In genomic region chr3:146078031-146078430, GRCh38 we compare ENCODE assay signal across 22 cellular contexts.
A peak's percentile ranks its signal among the peaks of the same experiment; 100 is the strongest.
DNase-seq lines count a peak whose midpoint lies in the region; ATAC-seq and TF ChIP-seq lines count a peak whose summit lies in the region.
"Had no signal": no experiment of that assay in that cellular context is flagged by ENCODE, and none has a peak within 500 bp of the region (broad histone marks: within the 10 kb centered on the region; RNA-seq: fewer than 3 reads in every experiment).

No MANE protein-coding gene starts in this region.

- H3K79me2 ChIP-seq in HCT116 (ENCODE audit: insufficient read depth, low read length) (no peaks in the 10 kb centered on the region), Karpas-422 (ENCODE audit: low read length) (no peaks in the 10 kb centered on the region), hepatocyte (no peaks in the 10 kb centered on the region)

- CTCF ChIA-PET in HCT116 (lab: Charles Lee) = interaction anchor here (0.7 to 0.9 kb wide), 2 partner anchors 13 to 111 kb away, joined by 4 read pairs; no protein-coding TSS in a partner anchor

- H3K36me3 ChIP-seq in HCT116 (ENCODE audit: control insufficient read depth in 1 of 2, insufficient read depth in 2 of 2, low read length in 2 of 2) (no peaks in the 10 kb centered on the region), Karpas-422 (ENCODE audit: insufficient read depth, low read length) (no peaks in the 10 kb centered on the region), hepatocyte (replicated peaks; ENCODE audit: insufficient read depth, low read depth) (no peaks in the 10 kb centered on the region)
- H3K36me3 ChIP-seq: BLaER1 treated with 17β-estradiol and CSF1 and Interleukin-3, amounts not matched to agents 10 nM and 100 nM had no signal

- H3K4me2 ChIP-seq in HCT116 (ENCODE audit: low read length) (no peak overlapping the region), Karpas-422 (ENCODE audit: low read depth, low read length, poor library complexity, severe bottlenecking) (no peak overlapping the region), hepatocyte (no peak overlapping the region)
- H3K4me2 ChIP-seq: BLaER1 treated with 17β-estradiol and CSF1 and Interleukin-3, amounts not matched to agents 10 nM and 100 nM had no signal

- H3K4me1 ChIP-seq in HCT116 (ENCODE audit: control insufficient read depth in 1 of 2, insufficient read depth in 2 of 2, low read length in 2 of 2) = no peaks in the 10 kb centered on the region
- H3K4me1 ChIP-seq in Karpas-422 (ENCODE audit: low read length) = no peaks in the 10 kb centered on the region
- no peaks in the 10 kb centered on the region for H3K4me1 ChIP-seq in hepatocyte (ENCODE audit: insufficient read depth)
- H3K4me1 ChIP-seq: BLaER1 treated with 17β-estradiol and CSF1 and Interleukin-3, amounts not matched to agents 10 nM and 100 nM had no signal

- no peak for TF ChIP-seq POLR2A in HCT116 (IDR thresholded peaks at IDR 0.05; ENCODE audit: borderline replicate concordance, extremely low read depth, insufficient read depth, insufficient read length)

- peak; percentile 10 for DNase-seq in EH (ENCODE audit: low read depth)
- no peak for DNase-seq in HCT116 (ENCODE audit: low read depth, low spot score)
- DNase-seq in RPMI7951 (ENCODE audit: low read depth) = peak; percentile 36
- DNase-seq in fibroblast of mammary gland (ENCODE audit: low read depth) = peak; percentile 43
- DNase-seq in Karpas-422 = no peak
- no peak for DNase-seq in NCI-H1930 (lab: John Stamatoyannopoulos, UW)
- no peak for DNase-seq in hepatocyte (ENCODE audit: low spot score)
- DNase-seq in NK-92 treated with Interleukin-12 subunit alpha and Interleukin-12 subunit beta, amount 100 ng/mL, for 24 hours (lab: John Stamatoyannopoulos, UW) = no peak
- DNase-seq: AML-193; CD4-positive, alpha-beta T cell; DMS53; GDM1; MM.1S; NCI-H1694; NCI-H2171 treated with DMSO at 0.1 percent for 48 hours; NCI-H524 treated with DMSO at 0.1 percent for 48 hours; NCI-H774; SIG-M5 had no signal

- no TSS peak for BruUV-seq in HCT116 (replicated peaks; lab: Mats Ljungman, UMichigan)

- H3K9me2 ChIP-seq in HCT116 (ENCODE audit: insufficient read depth) (no peaks in the 10 kb centered on the region), Karpas-422 (replicated peaks; ENCODE audit: insufficient read depth, low read length) (no peaks in the 10 kb centered on the region), hepatocyte (replicated peaks; ENCODE audit: insufficient read depth) (no peaks in the 10 kb centered on the region)

- H3K27ac ChIP-seq in HCT116 (ENCODE audit: low read depth, low read length) = no peak overlapping the region
- no peak overlapping the region for H3K27ac ChIP-seq in Karpas-422 (ENCODE audit: low read length)
- no peak overlapping the region for H3K27ac ChIP-seq in hepatocyte
- H3K27ac ChIP-seq: BLaER1 treated with 17β-estradiol and CSF1 and Interleukin-3, amounts not matched to agents 10 nM and 100 nM; SK-N-MC had no signal

- H3K4me3 ChIP-seq in HCT116 (replicated peaks in 1 of 2; ENCODE audit: low read depth in 1 of 2, low read length in 2 of 2) = no peak overlapping the region
- H3K4me3 ChIP-seq in fibroblast of mammary gland (ENCODE audit: control insufficient read depth, low read depth, low read length) = no peak overlapping the region
- no peak overlapping the region for H3K4me3 ChIP-seq in Karpas-422 (ENCODE audit: low read length)
- no peak overlapping the region for H3K4me3 ChIP-seq in hepatocyte
- H3K4me3 ChIP-seq: BLaER1 treated with 17β-estradiol and CSF1 and Interleukin-3, amounts not matched to agents 10 nM and 100 nM; K562; SK-N-MC had no signal

- intact Hi-C loops in HCT116 (cut with micrococcal nuclease) = no loop called here

- H3K9me3 ChIP-seq in HCT116 (ENCODE audit: control insufficient read depth in 1 of 2, insufficient read depth in 1 of 2, low read depth in 1 of 2, low read length in 2 of 2) (no peaks in the 10 kb centered on the region), Karpas-422 (ENCODE audit: low read length) (no peaks in the 10 kb centered on the region), hepatocyte (ENCODE audit: low read depth) (no peaks in the 10 kb centered on the region)
- H3K9me3 ChIP-seq: BLaER1 treated with 17β-estradiol and CSF1 and Interleukin-3, amounts not matched to agents 10 nM and 100 nM had no signal

- POLR2A ChIA-PET in HCT116 (lab: Charles Lee) = no interaction called here

- 95% methylated on average over 2 of the region's 2 CpGs for WGBS in hepatocyte (ENCODE audit: low lambda C conversion rate, missing lambda C conversion rate)

- no peak for ATAC-seq in HCT116
- ATAC-seq: HepG2, K562 had no signal

- TF ChIP-seq CTCF in HCT116 (IDR thresholded peaks at IDR 0.05 in 2 of 3, conservative IDR thresholded peaks at IDR 0.05 in 1 of 3; ENCODE audit: borderline replicate concordance in 1 of 3, insufficient read depth in 1 of 3, low read depth in 2 of 3, low read length in 2 of 3) (no peak), fibroblast of mammary gland (conservative IDR thresholded peaks at IDR 0.05; ENCODE audit: control insufficient read depth, insufficient read depth, low read depth, low read length) (no peak), hepatocyte (IDR thresholded peaks at IDR 0.05; ENCODE audit: poor library complexity) (no peak)

- no peak for TF ChIP-seq RAD21 in HCT116 (IDR thresholded peaks at IDR 0.05; ENCODE audit: low read depth)

- H4K20me1 ChIP-seq in HCT116 (ENCODE audit: insufficient read depth) = no peaks in the 10 kb centered on the region
- H4K20me1 ChIP-seq in Karpas-422 (ENCODE audit: insufficient read depth, low read depth, low read length) = no peaks in the 10 kb centered on the region
- no peaks in the 10 kb centered on the region for H4K20me1 ChIP-seq in hepatocyte (ENCODE audit: insufficient read depth, poor library complexity, severe bottlenecking)
- H4K20me1 ChIP-seq: BLaER1 treated with 17β-estradiol and CSF1 and Interleukin-3, amounts not matched to agents 10 nM and 100 nM had no signal

- RAD21 ChIA-PET in HCT116 (lab: Charles Lee; ENCODE audit: low non-redundant PET in 1 of 2, low total read pairs in 2 of 2, uncharacterized antibody in 2 of 2, unreplicated experiment in 2 of 2) = no interaction called here

- H2AFZ ChIP-seq in HCT116 (ENCODE audit: low read depth, low read length, poor library complexity, severe bottlenecking) = no peak overlapping the region
- H2AFZ ChIP-seq in Karpas-422 (ENCODE audit: low read length) = no peak overlapping the region
- H2AFZ ChIP-seq in hepatocyte = no peak overlapping the region

- H3K27me3 ChIP-seq in HCT116 (ENCODE audit: insufficient read depth, low read length) = no peaks in the 10 kb centered on the region
- no peaks in the 10 kb centered on the region for H3K27me3 ChIP-seq in Karpas-422 (ENCODE audit: low read length)
- no peaks in the 10 kb centered on the region for H3K27me3 ChIP-seq in hepatocyte
- H3K27me3 ChIP-seq: BLaER1 treated with 17β-estradiol and CSF1 and Interleukin-3, amounts not matched to agents 10 nM and 100 nM had no signal

- H3K9ac ChIP-seq in HCT116 (ENCODE audit: low read length) (no peak overlapping the region), Karpas-422 (ENCODE audit: low read length) (no peak overlapping the region)
- H3K9ac ChIP-seq: BLaER1 treated with 17β-estradiol and CSF1 and Interleukin-3, amounts not matched to agents 10 nM and 100 nM had no signal

TF ChIP-seq in HCT116, 20 proteins besides CTCF, POLR2A, EP300 and RAD21:
- TF ChIP-seq SRF (IDR thresholded peaks at IDR 0.05; ENCODE audit: low read depth) = no peak
- peak; percentile 36; the same call in 1 of the 2 replicates for TF ChIP-seq FOSL1 (IDR thresholded peaks at IDR 0.05; ENCODE audit: low read depth)

Comparison
In these comparisons a context has a peak if more than half of its experiments do, and no peak if none do; other contexts are left out.
1. DNase-seq: peak in EH (single experiment), RPMI7951 (single experiment) and fibroblast of mammary gland (single experiment); none in HCT116 (single experiment), Karpas-422 (single experiment), NCI-H1930 (0 of 2), hepatocyte (single experiment) and NK-92 treated with Interleukin-12 subunit alpha and Interleukin-12 subunit beta, amount 100 ng/mL, for 24 hours (single experiment).